Comparison of ENCODE assay signal across 8 cellular contexts in the genomic region with DNA sequence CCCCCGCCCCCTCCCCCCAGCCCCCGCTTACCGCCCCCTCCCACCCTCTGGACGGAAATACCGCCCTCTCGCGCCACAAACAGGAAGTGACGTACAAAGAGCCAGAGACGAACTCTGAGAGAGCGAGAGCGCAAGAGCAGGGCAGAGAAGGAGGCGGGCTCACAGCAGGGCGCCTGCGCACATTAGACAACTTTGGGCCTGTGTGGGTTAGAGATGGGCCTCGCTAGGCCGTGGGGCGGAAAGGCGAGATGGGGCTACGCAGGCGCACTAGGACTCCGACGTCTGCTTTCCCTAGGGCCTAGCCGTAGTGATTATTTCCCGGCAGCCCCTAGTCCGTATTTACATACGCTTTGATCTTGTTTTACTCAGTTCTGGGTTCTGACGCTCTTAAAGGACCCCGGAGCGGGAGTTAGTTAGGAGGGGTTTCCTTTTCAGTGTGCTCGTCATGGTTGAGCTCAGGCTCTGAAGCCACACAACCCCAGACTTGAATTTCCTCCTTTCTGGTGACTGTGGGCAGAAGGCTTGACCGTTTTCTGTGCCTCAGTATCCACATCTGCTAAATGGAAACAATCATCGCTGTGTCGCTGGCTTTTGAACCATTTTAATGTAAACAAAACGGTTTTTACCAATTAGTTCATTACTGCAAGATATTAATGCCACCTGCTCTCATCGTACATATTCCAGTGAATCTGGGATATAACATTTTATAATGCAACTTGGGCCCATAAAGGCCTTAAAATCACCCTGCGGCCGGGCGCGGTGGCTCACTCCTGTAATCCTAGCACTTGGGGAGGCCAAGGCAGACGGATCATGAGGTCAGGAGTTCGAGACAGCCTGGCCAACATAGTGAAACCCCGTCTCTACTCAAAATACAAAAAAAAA.
DNase-seq lines count a peak whose midpoint lies in the region; ATAC-seq and TF ChIP-seq lines count a peak whose summit lies in the region.

No MANE protein-coding gene starts in this region.

- H3K9ac ChIP-seq in OCI-LY1 (ENCODE audit: low read length): peak overlapping the region; percentile 78

- H3K9me3 ChIP-seq in OCI-LY1 (ENCODE audit: low read length): no peaks in the 10 kb centered on the region

- peak overlapping the region; percentile 82 for H3K4me2 ChIP-seq in OCI-LY1 (ENCODE audit: low read length)

- peak overlapping the region; percentile 97 for H3K4me3 ChIP-seq in OCI-LY1 (ENCODE audit: low read depth, low read length, poor library complexity, severe bottlenecking)
- peak overlapping the region; percentile 80 for H3K4me3 ChIP-seq in epithelial cell of esophagus (ENCODE audit: low read length)

- DNase-seq in DMS 273 treated with DMSO at 0.1 percent for 48 hours (lab: John Stamatoyannopoulos, UW) (peak; percentile 99), HuH-7 (ENCODE audit: low spot score) (peak; percentile 97), activated T-cell treated with anti-CD3 and anti-CD28 coated beads for 4 hours (peak; percentile 93), epithelial cell of esophagus (ENCODE audit: low read depth) (peak; percentile 99), middle frontal gyrus (ENCODE audit: extremely low spot score, low spot score) (peak; percentile 99)
- DNase-seq in stimulated activated CD8-positive, alpha-beta memory T cell treated with anti-CD3 and anti-CD28 coated beads, Interleukin-2, amount 100 ng/mL, for 1 hour (ENCODE audit: low read depth in 2 of 2): peak; percentile 94 to 95

- no peaks in the 10 kb centered on the region; the same call in 1 of the 2 replicates for H3K36me3 ChIP-seq in OCI-LY1 (ENCODE audit: insufficient read depth, low read length)

- peak overlapping the region; percentile 97 for H3K27ac ChIP-seq in OCI-LY1 (ENCODE audit: low read depth, low read length, poor library complexity, severe bottlenecking)

- H2AFZ ChIP-seq in OCI-LY1 (ENCODE audit: low read length): no peak overlapping the region

- no peaks in the 10 kb centered on the region for H4K20me1 ChIP-seq in OCI-LY1 (ENCODE audit: insufficient read depth, low read length)

- peaks cover 53% of the 10 kb centered on the region for H3K4me1 ChIP-seq in OCI-LY1 (ENCODE audit: insufficient read depth, low read length, severe bottlenecking)

- H3K27me3 ChIP-seq in OCI-LY1 (ENCODE audit: insufficient read depth, low read length): no peaks in the 10 kb centered on the region

- peaks cover 33% of the 10 kb centered on the region for H3K79me2 ChIP-seq in OCI-LY1 (ENCODE audit: insufficient read depth, low read length)

- no peaks in the 10 kb centered on the region for H3K9me2 ChIP-seq in OCI-LY1 (ENCODE audit: low read depth, low read length)

- peak; percentile 73 for ATAC-seq in GM21526 (IDR thresholded peaks at IDR 0.05; ENCODE audit: low FRiP score, unreplicated experiment)

- TF ChIP-seq CTCF in OCI-LY1 (IDR thresholded peaks at IDR 0.05; ENCODE audit: low read length) (no peak), epithelial cell of esophagus (IDR thresholded peaks at IDR 0.05; ENCODE audit: insufficient read depth, low read depth, low read length, missing control alignments) (no peak)

- H3F3A ChIP-seq in OCI-LY1 (ENCODE audit: insufficient read depth, low read length): 0 out of 2 replicates have a peak, but pooled peaks cover 5% of the 10 kb centered on the region

Comparison
In these comparisons a context has a peak if more than half of its experiments do, and no peak if none do; other contexts are left out.
1. Peak in every context shown above with its lines: DNase-seq, ATAC-seq, H3K4me3 ChIP-seq and H3K27ac ChIP-seq.